In the genomic region with DNA sequence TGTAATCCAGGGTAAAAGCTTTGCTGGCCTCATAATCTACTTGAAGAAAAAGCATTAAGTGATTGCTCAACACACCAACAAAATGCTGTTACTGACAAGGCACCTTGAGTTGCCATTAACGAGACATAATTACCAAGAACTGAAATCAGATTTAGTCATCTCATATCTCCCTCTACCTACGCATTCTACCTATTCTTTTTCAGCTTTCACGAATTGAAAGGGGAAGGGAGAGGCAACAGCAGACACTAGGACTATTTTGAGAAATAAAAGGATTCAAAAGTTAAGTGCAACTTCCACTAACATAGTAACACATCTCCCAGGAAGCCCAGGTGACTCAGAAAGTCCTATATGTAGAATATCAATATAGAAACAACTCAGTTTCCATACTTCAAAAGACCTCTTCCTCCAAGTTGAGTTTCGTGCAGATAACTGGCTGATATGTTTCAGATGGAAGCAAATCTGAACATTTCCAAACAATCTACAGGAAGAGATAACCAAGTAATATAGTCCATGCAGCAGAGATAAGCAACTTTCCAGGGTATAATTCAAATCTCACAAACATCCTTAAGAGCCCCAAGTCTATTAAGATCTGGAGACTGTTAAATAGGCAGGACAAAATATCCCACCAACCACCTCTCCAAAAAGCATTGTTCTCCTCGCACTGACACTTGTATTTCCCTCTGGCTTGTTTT, we compare ENCODE assay signal across 9 cellular contexts. TPM values are rescaled to one million over a fixed set of nuclear protein-coding genes. Genes with fewer than 3 reads are reported as not detected.
DNase-seq lines count a peak whose midpoint lies in the region; ATAC-seq and TF ChIP-seq lines count a peak whose summit lies in the region.
"Had no signal": no experiment of that assay in that cellular context is flagged by ENCODE, and none has a peak within 500 bp of the region (broad histone marks: within the 10 kb centered on the region; RNA-seq: fewer than 3 reads in every experiment).

No MANE protein-coding gene starts in this region.

- H3K9me3 Mint-ChIP-seq in activated naive CD4-positive, alpha-beta T cell treated with anti-CD3 and anti-CD28 coated beads, Interleukin-2, amount 50 U/mL, for 72 hours = peaks cover 0 to 24% of the 10 kb centered on the region in 2 donors
- H3K9me3 Mint-ChIP-seq in natural killer cell = no peaks in the 10 kb centered on the region

- intact Hi-C loops in natural killer cell (cut with micrococcal nuclease) = no loop called here

- peaks cover 4 to 10% of the 10 kb centered on the region in 2 donors for H3K4me1 Mint-ChIP-seq in natural killer cell

- H3K4me3 Mint-ChIP-seq in natural killer cell = peak overlapping the region; percentile 69

- peak in 1 of 2 donors; percentile 12 for DNase-seq in activated naive CD4-positive, alpha-beta T cell treated with anti-CD3 and anti-CD28 coated beads, Interleukin-2, amount 50 U/mL, for 72 hours (ENCODE audit: low spot score in 2 of 2)
- DNase-seq in natural killer cell (no peak), mucosa of gallbladder (ENCODE audit: low spot score) (no peak), globus pallidus (ENCODE audit: low spot score) (no peak)
- DNase-seq in stimulated activated CD8-positive, alpha-beta memory T cell treated with anti-CD3 and anti-CD28 coated beads, Interleukin-4, amount 100 ng/mL, for 48 hours = no peak
- DNase-seq: islet precursor cell had no signal

- H3K36me3 Mint-ChIP-seq in activated naive CD4-positive, alpha-beta T cell treated with anti-CD3 and anti-CD28 coated beads, Interleukin-2, amount 50 U/mL, for 72 hours = peaks cover 8 to 55% of the 10 kb centered on the region in 2 donors
- no peaks in the 10 kb centered on the region for H3K36me3 Mint-ChIP-seq in natural killer cell

- no peak for TF ChIP-seq CTCF in natural killer cell (IDR thresholded peaks at IDR 0.05)

- ATAC-seq in GM18511 (IDR thresholded peaks at IDR 0.05; ENCODE audit: unreplicated experiment) (peak; percentile 58), HG02642 (IDR thresholded peaks at IDR 0.05; ENCODE audit: poor library complexity, unreplicated experiment) (peak; percentile 42), natural killer cell (no peak), HG03175 (IDR thresholded peaks at IDR 0.05; ENCODE audit: unreplicated experiment) (no peak)
- ATAC-seq in activated naive CD4-positive, alpha-beta T cell treated with anti-CD3 and anti-CD28 coated beads, Interleukin-2, amount 50 U/mL, for 72 hours = peak; percentile 76 to 85

- H3K27ac Mint-ChIP-seq in activated naive CD4-positive, alpha-beta T cell treated with anti-CD3 and anti-CD28 coated beads, Interleukin-2, amount 50 U/mL, for 72 hours = peak overlapping the region; percentile 5 to 94
- H3K27ac Mint-ChIP-seq in natural killer cell = no peak overlapping the region

- peaks cover 51 to 76% of the 10 kb centered on the region in 2 donors for H3K27me3 Mint-ChIP-seq in natural killer cell (ENCODE audit: low read depth in 2 of 2)

RNA-seq across cellular contexts. Expression of gene OSBPL10, which starts 1.9 kb away (rescaled TPM):
- total RNA-seq in activated naive CD4-positive, alpha-beta T cell treated with anti-CD3 and anti-CD28 coated beads, Interleukin-2, amount 50 U/mL, for 72 hours = 10 to 100 TPM in 1 of 2 donors, 1 to 10 TPM in 1; 1.1 to 32.6 TPM
- total RNA-seq in natural killer cell = 1 to 10 TPM in 2 of 3 donors, under 1 TPM in 1; 1.00 to 3.6 (median 1.6) TPM
- 70.6 TPM for total RNA-seq in mucosa of gallbladder

RNA-seq across cellular contexts. Expression of gene ZNF860, which starts 2.4 kb away (rescaled TPM):
- total RNA-seq in activated naive CD4-positive, alpha-beta T cell treated with anti-CD3 and anti-CD28 coated beads, Interleukin-2, amount 50 U/mL, for 72 hours = 1 to 10 TPM in 1 of 2 donors, not detected in 1; 1.7 TPM
- total RNA-seq in natural killer cell (under 1 TPM in 1 of 3 donors, not detected in 2; 0.10 TPM), mucosa of gallbladder (1.8 TPM)

Comparison
In these comparisons a context has a peak if more than half of its experiments do, and no peak if none do; other contexts are left out.
1. ATAC-seq: peak in GM18511 (single experiment), HG02642 (single experiment) and activated naive CD4-positive, alpha-beta T cell treated with anti-CD3 and anti-CD28 coated beads, Interleukin-2, amount 50 U/mL, for 72 hours (2 of 2); none in natural killer cell (0 of 3) and HG03175 (single experiment).
2. H3K27ac Mint-ChIP-seq: peak in activated naive CD4-positive, alpha-beta T cell treated with anti-CD3 and anti-CD28 coated beads, Interleukin-2, amount 50 U/mL, for 72 hours (2 of 2); none in natural killer cell (0 of 2).